In the genomic region with DNA sequence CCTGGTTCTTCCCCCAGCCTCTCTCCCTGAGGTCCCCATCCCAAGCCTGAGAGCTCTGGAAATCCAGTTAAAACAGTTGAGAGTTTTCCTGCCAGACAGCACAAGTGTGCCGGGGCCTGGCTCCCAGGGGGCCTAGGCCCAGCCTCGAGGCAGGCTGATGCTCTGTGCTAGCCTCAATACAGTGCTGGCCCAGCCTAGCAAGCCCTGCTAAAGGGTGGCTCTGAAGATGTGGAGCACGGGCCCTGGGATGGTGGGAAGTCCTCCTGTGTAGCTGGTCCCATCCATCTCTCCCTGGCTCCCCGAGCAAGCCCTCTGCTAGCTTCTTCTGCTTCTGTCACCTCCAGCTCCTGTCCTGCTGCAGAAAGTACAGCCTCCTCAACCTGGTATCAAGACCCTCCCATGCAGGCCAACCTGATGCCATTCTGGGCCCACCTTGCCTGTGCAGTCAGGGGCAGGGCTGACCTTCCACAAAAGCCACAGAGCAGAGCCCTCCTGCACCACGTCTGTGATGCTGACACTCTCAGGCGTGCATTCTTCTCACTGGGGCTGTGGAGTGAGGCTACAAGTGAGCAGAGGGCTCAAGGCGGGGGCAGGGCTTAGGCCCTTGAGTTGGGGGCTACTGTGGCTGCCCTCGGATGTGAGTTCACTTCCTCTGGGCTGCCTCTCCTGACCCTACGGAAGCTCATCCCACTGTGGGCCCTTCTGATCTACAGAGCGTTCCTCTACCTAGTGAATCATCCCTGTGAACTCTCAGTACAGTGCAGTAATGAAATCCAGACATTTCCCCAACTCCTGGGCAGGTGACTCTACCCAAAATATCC, we compare ENCODE assay signal across 32 cellular contexts.
DNase-seq lines count a peak whose midpoint lies in the region; ATAC-seq and TF ChIP-seq lines count a peak whose summit lies in the region.
"Had no signal": no experiment of that assay in that cellular context is flagged by ENCODE, and none has a peak within 500 bp of the region (broad histone marks: within the 10 kb centered on the region; RNA-seq: fewer than 3 reads in every experiment).

No MANE protein-coding gene starts in this region.

- peak overlapping the region in 3 of 5 experiments; percentile 13 to 39 (median 25) for H3K27ac Mint-ChIP-seq in brain
- H3K27ac Mint-ChIP-seq in mesothelial cell of epicardium: peak overlapping the region; percentile 21
- H3K27ac Mint-ChIP-seq: activated naive CD4-positive, alpha-beta T cell treated with anti-CD3 and anti-CD28 coated beads, Interleukin-2, amount 50 U/mL, for 24 hours; activated T-helper 2 cell treated with anti-CD3 and anti-CD28 coated beads, Interferon-gamma antibody, Interleukin-2, Interleukin-4, amounts not matched to agents 10 μg/mL and 5 μg/mL and 100 μg/mL, durations not matched to agents 14 hours and 24 hours and 36 hours; HFFc6; naive B cell; T-helper 2 cell treated with Interferon-gamma antibody and Interleukin-4, amounts not matched to agents 5 μg/mL and 100 μg/mL, for 36 hours had no signal

- TF ChIP-seq CTCF in brain (conservative IDR thresholded peaks at IDR 0.05): no peak
- no peak for TF ChIP-seq CTCF in mesothelial cell of epicardium (IDR thresholded peaks at IDR 0.05; ENCODE audit: unreplicated experiment)
- TF ChIP-seq CTCF in upper lobe of right lung (IDR thresholded peaks at IDR 0.05): no peak

- H3K4me1 Mint-ChIP-seq in brain: peaks cover 15% of the 10 kb centered on the region
- peaks cover 20% of the 10 kb centered on the region for H3K4me1 Mint-ChIP-seq in mesothelial cell of epicardium

- intact Hi-C loops in upper lobe of right lung (cut with DNase I): no loop called here

- ATAC-seq in upper lobe of right lung (no peak), HG02840 (IDR thresholded peaks at IDR 0.05; ENCODE audit: low FRiP score, unreplicated experiment) (no peak)
- no peak for ATAC-seq in stimulated activated naive CD8-positive, alpha-beta T cell treated with anti-CD3 and anti-CD28 coated beads, Interleukin-15, Interleukin-2, amounts not matched to agents 100 U/mL and 50 U/mL, for 24 hours
- ATAC-seq: left lung, PC-3, Right ventricle myocardium inferior had no signal

- in situ Hi-C loops in ACHN (cut with HindIII; ENCODE audit: low pct_ligation_motif_present, low pct_unique_long_range_greater_than_20kb, low sequenced_read_pairs): no loop called here

- H3K9ac ChIP-seq in NT2/D1 (ENCODE audit: insufficient read length, low read depth): peak overlapping the region; percentile 13
- H3K9ac ChIP-seq: KMS-11 had no signal

- H3K27me3 Mint-ChIP-seq in brain: peaks cover 7% of the 10 kb centered on the region
- no peaks in the 10 kb centered on the region for H3K27me3 Mint-ChIP-seq in mesothelial cell of epicardium (ENCODE audit: low read depth)

- no peak overlapping the region for H3K27ac ChIP-seq in upper lobe of right lung
- H3K27ac ChIP-seq: KMS-11, left lung had no signal

- H3K9me3 Mint-ChIP-seq in brain (peaks cover 0 to 5% (median 0%) of the 10 kb centered on the region in 5 experiments), mesothelial cell of epicardium (peaks cover 3% of the 10 kb centered on the region)
- H3K9me3 Mint-ChIP-seq: activated naive CD4-positive, alpha-beta T cell treated with anti-CD3 and anti-CD28 coated beads, Interleukin-2, amount 50 U/mL, for 24 hours; activated T-helper 2 cell treated with anti-CD3 and anti-CD28 coated beads, Interferon-gamma antibody, Interleukin-2, Interleukin-4, amounts not matched to agents 10 μg/mL and 5 μg/mL and 100 μg/mL, durations not matched to agents 14 hours and 24 hours and 36 hours; HFFc6; T-helper 2 cell treated with Interferon-gamma antibody and Interleukin-4, amounts not matched to agents 5 μg/mL and 100 μg/mL, for 36 hours had no signal

- no peak overlapping the region for H3K4me3 ChIP-seq in NT2/D1 (ENCODE audit: insufficient read length, low read depth)
- no peak overlapping the region for H3K4me3 ChIP-seq in upper lobe of right lung
- H3K4me3 ChIP-seq: left lung had no signal

- H3K27me3 ChIP-seq in NT2/D1 (ENCODE audit: insufficient read depth, insufficient read length) (no peaks in the 10 kb centered on the region), upper lobe of right lung (no peaks in the 10 kb centered on the region)

- H3K4me3 Mint-ChIP-seq in brain (no peak overlapping the region), mesothelial cell of epicardium (no peak overlapping the region)
- H3K4me3 Mint-ChIP-seq: activated naive CD4-positive, alpha-beta T cell treated with anti-CD3 and anti-CD28 coated beads, Interleukin-2, amount 50 U/mL, for 24 hours; CD14-positive monocyte; HFFc6; naive B cell; T-helper 2 cell treated with Interferon-gamma antibody and Interleukin-4, amounts not matched to agents 5 μg/mL and 100 μg/mL, for 36 hours had no signal

- H3K36me3 ChIP-seq in NT2/D1 (ENCODE audit: insufficient read depth, insufficient read length, low read length) (no peaks in the 10 kb centered on the region), upper lobe of right lung (no peaks in the 10 kb centered on the region)
- H3K36me3 ChIP-seq: left lung had no signal

- H3K4me1 ChIP-seq in NT2/D1 (ENCODE audit: insufficient read depth, insufficient read length) (no peaks in the 10 kb centered on the region), upper lobe of right lung (no peaks in the 10 kb centered on the region)
- H3K4me1 ChIP-seq: left lung had no signal

- DNase-seq in NT2/D1 (ENCODE audit: low read depth, low spot score): no peak
- no peak for DNase-seq in mesothelial cell of epicardium (ENCODE audit: low spot score in 2 of 2, unreplicated experiment in 2 of 2)
- peak; percentile 44 for DNase-seq in upper lobe of right lung
- DNase-seq in ACHN: no peak
- no peak for DNase-seq in inferior parietal cortex (ENCODE audit: extremely low spot score)
- DNase-seq in stimulated activated naive CD8-positive, alpha-beta T cell treated with anti-CD3 and anti-CD28 coated beads, Interleukin-15, Interleukin-2, amounts not matched to agents 100 U/mL and 50 U/mL, for 24 hours: no peak
- DNase-seq: activated CD4-positive, alpha-beta T cell treated with anti-CD3 and anti-CD28 coated beads for 4 hours; activated CD8-positive, alpha-beta memory T cell treated with anti-CD3 and anti-CD28 coated beads for 24 hours; activated T-cell treated with anti-CD3 and anti-CD28 coated beads for 4 hours; Caco-2; GDM1; HFFc6; hypothalamus; left lung; midbrain; MM.1S; naive B cell; NCI-H1105 treated with DMSO at 0.1 percent for 48 hours; NCI-H1930; NCI-H524; NK-92 treated with Interleukin-12 subunit alpha and Interleukin-12 subunit beta, amount 100 ng/mL, for 24 hours; nucleus accumbens; PC-3; stimulated activated CD4-positive, alpha-beta T cell treated with anti-CD3 and anti-CD28 coated beads, Interleukin-4, amount 100 ng/mL, for 4 hours had no signal

- H3K36me3 Mint-ChIP-seq in brain (no peaks in the 10 kb centered on the region), mesothelial cell of epicardium (no peaks in the 10 kb centered on the region)
- H3K36me3 Mint-ChIP-seq: activated naive CD4-positive, alpha-beta T cell treated with anti-CD3 and anti-CD28 coated beads, Interleukin-2, amount 50 U/mL, for 24 hours; CD14-positive monocyte had no signal

- H3K9me3 ChIP-seq in NT2/D1 (ENCODE audit: insufficient read depth, low read length): no peaks in the 10 kb centered on the region
- H3K9me3 ChIP-seq in upper lobe of right lung: no peaks in the 10 kb centered on the region
- H3K9me3 ChIP-seq: Caco-2, left lung had no signal
